Comparison of ENCODE assay signal across 22 cellular contexts in genomic region chr13:73556902-73557301, GRCh38.
DNase-seq lines count a peak whose midpoint lies in the region; ATAC-seq, FAIRE-seq and TF ChIP-seq lines count a peak whose summit lies in the region.
"Had no signal": no experiment of that assay in that cellular context is flagged by ENCODE, and none has a peak within 500 bp of the region (broad histone marks: within the 10 kb centered on the region; RNA-seq: fewer than 3 reads in every experiment).

No MANE protein-coding gene starts in this region.

- H4K20me1 ChIP-seq in keratinocyte (ENCODE audit: control insufficient read depth, extremely low read depth, insufficient read depth, low read length): no peaks in the 10 kb centered on the region

- DNase-seq in DMS153 (lab: John Stamatoyannopoulos, UW) (peak; percentile 36), DMS153 treated with DMSO at 0.1 percent for 48 hours (lab: John Stamatoyannopoulos, UW; ENCODE audit: unreplicated experiment) (no peak), HT-29 (ENCODE audit: low spot score) (peak; percentile 78), adipocyte (ENCODE audit: low read depth) (peak; percentile 35), keratinocyte (ENCODE audit: low read depth, low spot score) (no peak), Right ventricle myocardium superior (no peak), NK-92 (lab: John Stamatoyannopoulos, UW; ENCODE audit: unreplicated experiment) (no peak), cerebellum (ENCODE audit: low spot score) (no peak)
- DNase-seq: activated CD8-positive, alpha-beta memory T cell treated with anti-CD3 and anti-CD28 coated beads, Interleukin-2, amount 50 U/mL, for 4 hours; activated naive CD8-positive, alpha-beta T cell treated with anti-CD3 and anti-CD28 coated beads, Interleukin-2, amount 50 U/mL, for 24 hours; CD4-positive, alpha-beta T cell; glutamatergic neuron; kidney glomerular epithelial cell; NCI-H1694 treated with DMSO at 0.1 percent for 48 hours; NCI-H526 treated with DMSO at 0.1 percent for 48 hours; RPMI8226; upper lobe of right lung had no signal

- no peaks in the 10 kb centered on the region for H3K9me1 ChIP-seq in keratinocyte (ENCODE audit: control insufficient read depth, extremely low read depth, insufficient read depth, low read length)

- peaks cover 4% of the 10 kb centered on the region for H3K9me3 ChIP-seq in adipocyte (ENCODE audit: control insufficient read depth, low read length)
- H3K9me3 ChIP-seq in keratinocyte (ENCODE audit: control insufficient read depth, low read depth, low read length): no peaks in the 10 kb centered on the region
- H3K9me3 ChIP-seq: upper lobe of right lung had no signal

- H3K36me3 ChIP-seq in adipocyte (ENCODE audit: control insufficient read depth, insufficient read depth, low read length, severe bottlenecking) (no peaks in the 10 kb centered on the region), keratinocyte (ENCODE audit: control insufficient read depth in 2 of 2, extremely low read depth in 1 of 2, insufficient read depth in 2 of 2, low read length in 2 of 2) (no peaks in the 10 kb centered on the region)
- H3K36me3 ChIP-seq: neural progenitor cell, upper lobe of right lung had no signal

- dilution Hi-C loops in keratinocyte (cut with MboI; ENCODE audit: extremely low pct_ligation_motif_present, low sequenced_read_pairs): no loop called here

- H3K27me3 ChIP-seq in adipocyte (replicated peaks; ENCODE audit: control insufficient read depth, insufficient read depth, low read length): no peaks in the 10 kb centered on the region
- no peaks in the 10 kb centered on the region for H3K27me3 ChIP-seq in keratinocyte (ENCODE audit: control insufficient read depth, extremely low read depth, insufficient read depth, low read length)
- H3K27me3 ChIP-seq: neural progenitor cell, upper lobe of right lung had no signal

- no peak overlapping the region for H3K27ac ChIP-seq in keratinocyte (ENCODE audit: control insufficient read depth, insufficient read depth, low read length)
- H3K27ac ChIP-seq: 22Rv1, coronary artery, neural progenitor cell, upper lobe of right lung, VCaP had no signal

- intact Hi-C loops in Right ventricle myocardium superior (cut with DNase I): no loop called here

- no peak overlapping the region for H2AFZ ChIP-seq in keratinocyte (ENCODE audit: control insufficient read depth, low read length)
- H2AFZ ChIP-seq: neural progenitor cell had no signal

- no peak for ATAC-seq in Right ventricle myocardium superior (ENCODE audit: poor library complexity)
- ATAC-seq: activated naive CD8-positive, alpha-beta T cell treated with anti-CD3 and anti-CD28 coated beads, Interleukin-2, amount 50 U/mL, for 24 hours; upper lobe of right lung had no signal

- H3K4me1 ChIP-seq in adipocyte (ENCODE audit: control insufficient read depth, insufficient read depth, low read length): peaks cover 11% of the 10 kb centered on the region
- H3K4me1 ChIP-seq in keratinocyte (ENCODE audit: control insufficient read depth, extremely low read depth, insufficient read depth, low read length): no peaks in the 10 kb centered on the region
- H3K4me1 ChIP-seq: neural progenitor cell, upper lobe of right lung had no signal

- H3K79me2 ChIP-seq in keratinocyte (ENCODE audit: control insufficient read depth, insufficient read depth, low read length): no peaks in the 10 kb centered on the region

- FAIRE-seq in keratinocyte (lab: Jason Lieb, UNC): peak; percentile 82

- no peak for TF ChIP-seq CTCF in keratinocyte (optimal IDR thresholded peaks at IDR 0.05 in 1 of 3, IDR thresholded peaks at IDR 0.05 in 1 of 3, conservative IDR thresholded peaks at IDR 0.05 in 1 of 3; ENCODE audit: extremely low read depth in 1 of 3, insufficient read depth in 2 of 3, low read length in 3 of 3)

- H3K9ac ChIP-seq in adipocyte (ENCODE audit: low read length) (no peak overlapping the region), keratinocyte (ENCODE audit: control insufficient read depth, extremely low read depth, insufficient read depth, low read length) (no peak overlapping the region)
- H3K9ac ChIP-seq: neural progenitor cell had no signal

- H3K4me2 ChIP-seq in keratinocyte (ENCODE audit: control insufficient read depth, extremely low read depth, insufficient read depth, low read depth, low read length): peak overlapping the region; percentile 22
- H3K4me2 ChIP-seq: neural progenitor cell had no signal

- H3K4me3 ChIP-seq in adipocyte (ENCODE audit: low read length) (no peak overlapping the region), keratinocyte (ENCODE audit: control insufficient read depth in 2 of 3, extremely low read depth in 1 of 3, insufficient read depth in 2 of 3, low read depth in 1 of 3, low read length in 3 of 3) (no peak overlapping the region)
- H3K4me3 ChIP-seq: coronary artery, lung, neural progenitor cell, upper lobe of right lung had no signal

Comparison
In these comparisons a context has a peak if more than half of its experiments do, and no peak if none do; other contexts are left out.
1. DNase-seq: peak in DMS153 (single experiment), HT-29 (single experiment) and adipocyte (single experiment); none in DMS153 treated with DMSO at 0.1 percent for 48 hours (single experiment), keratinocyte (single experiment), Right ventricle myocardium superior (single experiment), NK-92 (single experiment) and cerebellum (single experiment).